23 cellular contexts compared by ENCODE assay signal in genomic region chrX:48461830-48462229, GRCh38. TPM values are rescaled to one million over a fixed set of nuclear protein-coding genes. Genes with fewer than 3 reads are reported as not detected.
DNase-seq lines count a peak whose midpoint lies in the region; ATAC-seq and TF ChIP-seq lines count a peak whose summit lies in the region.
"Had no signal": no experiment of that assay in that cellular context is flagged by ENCODE, and none has a peak within 500 bp of the region (broad histone marks: within the 10 kb centered on the region; RNA-seq: fewer than 3 reads in every experiment).

No MANE protein-coding gene starts in this region.

- intact Hi-C loops in activated CD4-positive, alpha-beta T cell treated with anti-CD3 and anti-CD28 coated beads for 36 hours (cut with DNase I, micrococcal nuclease): no loop called here

- ATAC-seq in activated CD4-positive, alpha-beta T cell treated with anti-CD3 and anti-CD28 coated beads for 36 hours: peak; percentile 81

- no peaks in the 10 kb centered on the region for H3K27me3 Mint-ChIP-seq in activated CD4-positive, alpha-beta T cell treated with anti-CD3 and anti-CD28 coated beads for 36 hours

- in situ Hi-C loops in HAP-1 (cut with MboI; ENCODE audit: low sequenced_read_pairs): no loop called here

- no peak overlapping the region for H3K4me3 ChIP-seq in epithelial cell of esophagus (ENCODE audit: low read length)
- H3K4me3 ChIP-seq in HAP-1: no peak overlapping the region
- H3K4me3 ChIP-seq: MG63 had no signal

- POLR2A ChIA-PET in activated CD4-positive, alpha-beta T cell treated with anti-CD3 and anti-CD28 coated beads for 36 hours (lab: Charles Lee): no interaction called here

- no peak overlapping the region for H3K4me3 Mint-ChIP-seq in activated CD4-positive, alpha-beta T cell treated with anti-CD3 and anti-CD28 coated beads for 36 hours

- peak; percentile 60 for DNase-seq in activated CD4-positive, alpha-beta T cell treated with anti-CD3 and anti-CD28 coated beads for 36 hours
- no peak for DNase-seq in activated CD4-positive, alpha-beta T cell treated with anti-CD3 and anti-CD28 coated beads for 1 hour
- peak; percentile 1 for DNase-seq in AG08396 (ENCODE audit: low spot score)
- peak; percentile 18 for DNase-seq in LHCN-M2 (ENCODE audit: low read depth)
- peak; percentile 93 for DNase-seq in epithelial cell of esophagus (ENCODE audit: low read depth)
- DNase-seq in cerebellar nuclear complex (lab: John Stamatoyannopoulos, UW): no peak
- DNase-seq in HAP-1 (ENCODE audit: low spot score in 2 of 2): no peak
- no peak for DNase-seq in mesenteric fat pad (ENCODE audit: low spot score)
- DNase-seq: activated CD4-positive, alpha-beta T cell treated with anti-CD3 and anti-CD28 coated beads for 4 hours; BE2C; Calu3; EL; foreskin melanocyte; kidney; MG63; NCI-H2171 treated with DMSO at 0.1 percent for 48 hours; NCI-H748 treated with DMSO at 0.1 percent for 48 hours; occipital lobe; retina; SHP77; substantia nigra had no signal

- H3K9me3 ChIP-seq in HAP-1: no peaks in the 10 kb centered on the region
- H3K9me3 ChIP-seq: BE2C, MG63 had no signal

- peaks cover 82% of the 10 kb centered on the region for H3K36me3 ChIP-seq in HAP-1 (replicated peaks)
- H3K36me3 ChIP-seq: BE2C, MG63 had no signal

- CTCF ChIA-PET in activated CD4-positive, alpha-beta T cell treated with anti-CD3 and anti-CD28 coated beads for 36 hours (lab: Charles Lee): no interaction called here

- peak overlapping the region; percentile 69 for H3K27ac Mint-ChIP-seq in activated CD4-positive, alpha-beta T cell treated with anti-CD3 and anti-CD28 coated beads for 36 hours

- TF ChIP-seq CTCF in epithelial cell of esophagus (IDR thresholded peaks at IDR 0.05; ENCODE audit: insufficient read depth, low read depth, low read length, missing control alignments): no peak

- H3K4me1 ChIP-seq in HAP-1: peaks cover 4% of the 10 kb centered on the region
- H3K4me1 ChIP-seq: BE2C had no signal

- H3K9me3 Mint-ChIP-seq in activated CD4-positive, alpha-beta T cell treated with anti-CD3 and anti-CD28 coated beads for 36 hours (ENCODE audit: low read depth): no peaks in the 10 kb centered on the region

- H3K36me3 Mint-ChIP-seq in activated CD4-positive, alpha-beta T cell treated with anti-CD3 and anti-CD28 coated beads for 36 hours (ENCODE audit: low read depth): peaks cover 54% of the 10 kb centered on the region

- H3K4me1 Mint-ChIP-seq in activated CD4-positive, alpha-beta T cell treated with anti-CD3 and anti-CD28 coated beads for 36 hours: peaks cover 37% of the 10 kb centered on the region

- H3K27me3 ChIP-seq in HAP-1 (ENCODE audit: low read depth): no peaks in the 10 kb centered on the region
- H3K27me3 ChIP-seq: BE2C, MG63 had no signal

RNA-seq across cellular contexts. Expression of gene SLC38A5, which starts 8.2 kb away (rescaled TPM):
- total RNA-seq in activated CD4-positive, alpha-beta T cell treated with anti-CD3 and anti-CD28 coated beads for 36 hours: 10 to 100 TPM; 83.5 to 98.1 TPM
- total RNA-seq in LHCN-M2 (2014; rRNA removed) (2.9 and 4.4 TPM in 2 replicates), mesenteric fat pad (4.4 TPM)
- polyA plus RNA-seq in LHCN-M2 (2012): 8.6 TPM

RNA-seq across cellular contexts. Expression of gene FTSJ1, which starts 14.2 kb away (rescaled TPM):
- total RNA-seq in activated CD4-positive, alpha-beta T cell treated with anti-CD3 and anti-CD28 coated beads for 36 hours: 10 to 100 TPM; 73.0 to 93.7 TPM
- 136 and 152 TPM in 2 replicates for total RNA-seq in LHCN-M2 (2014; rRNA removed)
- 161 TPM for polyA plus RNA-seq in LHCN-M2 (2012)
- total RNA-seq in mesenteric fat pad: 40.4 TPM

RNA-seq across cellular contexts. Expression of gene PORCN, which starts 47.0 kb away (rescaled TPM):
- total RNA-seq in activated CD4-positive, alpha-beta T cell treated with anti-CD3 and anti-CD28 coated beads for 36 hours: 1 to 10 TPM; 6.9 to 9.0 TPM
- total RNA-seq in LHCN-M2 (2014; rRNA removed): 100 and 122 TPM in 2 replicates
- polyA plus RNA-seq in LHCN-M2 (2012): 123 TPM
- total RNA-seq in mesenteric fat pad: 7.8 TPM

RNA-seq across cellular contexts. Expression of gene SSX4B, which starts 50.1 kb away (rescaled TPM):
- total RNA-seq in activated CD4-positive, alpha-beta T cell treated with anti-CD3 and anti-CD28 coated beads for 36 hours: not detected
- total RNA-seq in LHCN-M2 (2014; rRNA removed) (not detected in 2 replicates), mesenteric fat pad (not detected)
- not detected for polyA plus RNA-seq in LHCN-M2 (2012)
- total RNA-seq: A172, Calu3, endothelial cell of umbilical vein, kidney, occipital lobe had no signal
- polyA plus RNA-seq: endothelial cell of umbilical vein had no signal

RNA-seq across cellular contexts. Expression of gene EBP, which starts 59.8 kb away (rescaled TPM):
- 100 to 1,000 TPM; 137 to 140 TPM for total RNA-seq in activated CD4-positive, alpha-beta T cell treated with anti-CD3 and anti-CD28 coated beads for 36 hours
- total RNA-seq in LHCN-M2 (2014; rRNA removed) (37.7 and 41.8 TPM in 2 replicates), mesenteric fat pad (18.8 TPM)
- polyA plus RNA-seq in LHCN-M2 (2012): 108 TPM

Comparison
In these comparisons a context has a peak if more than half of its experiments do, and no peak if none do; other contexts are left out.
1. DNase-seq: peak in activated CD4-positive, alpha-beta T cell treated with anti-CD3 and anti-CD28 coated beads for 36 hours (single experiment), AG08396 (single experiment), LHCN-M2 (single experiment) and epithelial cell of esophagus (single experiment); none in activated CD4-positive, alpha-beta T cell treated with anti-CD3 and anti-CD28 coated beads for 1 hour (single experiment), cerebellar nuclear complex (0 of 2), HAP-1 (0 of 2) and mesenteric fat pad (single experiment).
2. RNA of gene SLC38A5, which starts 8.2 kb away (total RNA-seq): 83.5 to 98.1 TPM in activated CD4-positive, alpha-beta T cell treated with anti-CD3 and anti-CD28 coated beads for 36 hours; 4.4 TPM in mesenteric fat pad (single experiment) and 2.9 to 4.4 TPM in LHCN-M2; every median in the first group is over 10 times any median in the second.
3. RNA of gene PORCN, which starts 47.0 kb away (total RNA-seq): 100 to 122 TPM in LHCN-M2; 6.9 to 9.0 TPM in activated CD4-positive, alpha-beta T cell treated with anti-CD3 and anti-CD28 coated beads for 36 hours and 7.8 TPM in mesenteric fat pad (single experiment); every median in the first group is over 10 times any median in the second.